Comparison of ENCODE assay signal across 37 cellular contexts in genomic region chrX:74540635-74541249, GRCh38.
DNase-seq lines count a peak whose midpoint lies in the region; ATAC-seq, FAIRE-seq and TF ChIP-seq lines count a peak whose summit lies in the region.
"Had no signal": no experiment of that assay in that cellular context is flagged by ENCODE, and none has a peak within 500 bp of the region (broad histone marks: within the 10 kb centered on the region; RNA-seq: fewer than 3 reads in every experiment).

No MANE protein-coding gene starts in this region.

- H3K36me3 ChIP-seq in endothelial cell of umbilical vein (ENCODE audit: control insufficient read depth in 2 of 2, extremely low read depth in 1 of 2, insufficient read depth in 2 of 2, low read length in 2 of 2) (no peaks in the 10 kb centered on the region), transverse colon (no peaks in the 10 kb centered on the region), sigmoid colon (no peaks in the 10 kb centered on the region)
- H3K36me3 ChIP-seq: left lung, neural progenitor cell, right atrium auricular region, upper lobe of left lung, WERI-Rb-1 had no signal

- TF ChIP-seq POLR2A in endothelial cell of umbilical vein (IDR thresholded peaks at IDR 0.05; ENCODE audit: low read depth, low read length) (no peak), transverse colon (IDR thresholded peaks at IDR 0.05) (no peak), sigmoid colon (IDR thresholded peaks at IDR 0.05) (no peak)

- WGBS in transverse colon (ENCODE audit: low coverage in 1 of 2), 2 donors = 35 to 63% methylated on average over 1 to 2 of the region's 2 CpGs
- WGBS in sigmoid colon, 2 donors = 26 to 68% methylated on average over 2 of the region's 2 CpGs

- no peaks in the 10 kb centered on the region for H3K9me3 ChIP-seq in endothelial cell of umbilical vein (replicated peaks; ENCODE audit: control insufficient read depth, insufficient read depth, low read length)
- no peaks in the 10 kb centered on the region for H3K9me3 ChIP-seq in transverse colon
- no peaks in the 10 kb centered on the region for H3K9me3 ChIP-seq in sigmoid colon
- H3K9me3 ChIP-seq: left lung, right atrium auricular region, upper lobe of left lung had no signal

- H3K27ac Mint-ChIP-seq in stimulated activated naive CD8-positive, alpha-beta T cell treated with anti-CD3 and anti-CD28 coated beads, Interleukin-15, amount 100 ng/mL, for 72 hours = no peak overlapping the region
- H3K27ac Mint-ChIP-seq: CD14-positive monocyte; dendritic cell treated with granulocyte-macrophage colony-stimulating factor and Interleukin-4, amounts not matched to agents 40 ng/mL and 50 ng/mL, for 4 days; H9; neural progenitor cell had no signal

- H3K9ac ChIP-seq in endothelial cell of umbilical vein (replicated peaks; ENCODE audit: extremely low read depth, insufficient read depth, low read length) = no peak overlapping the region
- H3K9ac ChIP-seq: neural progenitor cell, parathyroid adenoma had no signal

- POLR2A ChIA-PET in endothelial cell of umbilical vein (lab: Charles Lee) = no interaction called here

- no peak overlapping the region for H3K4me3 Mint-ChIP-seq in stimulated activated naive CD8-positive, alpha-beta T cell treated with anti-CD3 and anti-CD28 coated beads, Interleukin-15, amount 100 ng/mL, for 72 hours
- H3K4me3 Mint-ChIP-seq: CD14-positive monocyte; dendritic cell treated with granulocyte-macrophage colony-stimulating factor and Interleukin-4, amounts not matched to agents 40 ng/mL and 50 ng/mL, for 4 days; H9; neural progenitor cell had no signal

- H3K4me3 ChIP-seq in endothelial cell of umbilical vein (replicated peaks in 1 of 3; ENCODE audit: insufficient read depth in 1 of 3, low read depth in 1 of 3, low read length in 3 of 3) = no peak overlapping the region
- no peak overlapping the region for H3K4me3 ChIP-seq in transverse colon
- no peak overlapping the region for H3K4me3 ChIP-seq in sigmoid colon
- H3K4me3 ChIP-seq: left lung, neural progenitor cell, right atrium auricular region, smooth muscle cell, upper lobe of left lung had no signal

- H4K20me1 ChIP-seq in endothelial cell of umbilical vein (replicated peaks; ENCODE audit: control insufficient read depth, extremely low read depth, insufficient read depth, low read length) = no peaks in the 10 kb centered on the region

- H3K4me1 ChIP-seq in endothelial cell of umbilical vein (ENCODE audit: control insufficient read depth, extremely low read depth, insufficient read depth, low read length) (peaks cover 5% of the 10 kb centered on the region), transverse colon (peaks cover 0 to 3% (median 0%) of the 10 kb centered on the region in 4 donors), sigmoid colon (peaks cover 0 to 8% (median 6%) of the 10 kb centered on the region in 4 donors)
- H3K4me1 ChIP-seq: left lung, neural progenitor cell had no signal

- no peaks in the 10 kb centered on the region for H3K79me2 ChIP-seq in endothelial cell of umbilical vein (ENCODE audit: control insufficient read depth, insufficient read depth, low read length)
- H3K79me2 ChIP-seq: parathyroid adenoma had no signal

- intact Hi-C loops in endothelial cell of umbilical vein (cut with micrococcal nuclease) (no loop called here), transverse colon (cut with DNase I; ENCODE audit: low total_unique reads) (loop anchor here (10.0 kb wide), 1 partner anchor 156 kb away; no protein-coding TSS in a partner anchor), sigmoid colon (cut with DNase I) (no loop called here)

- H3K27me3 Mint-ChIP-seq in stimulated activated naive CD8-positive, alpha-beta T cell treated with anti-CD3 and anti-CD28 coated beads, Interleukin-15, amount 100 ng/mL, for 72 hours = no peaks in the 10 kb centered on the region

- FAIRE-seq in endothelial cell of umbilical vein (lab: Jason Lieb, UNC) = peak; percentile 35
- FAIRE-seq: A204.1, G401.6, RCC 7860 had no signal

- peaks cover 8% of the 10 kb centered on the region for H3K4me1 Mint-ChIP-seq in stimulated activated naive CD8-positive, alpha-beta T cell treated with anti-CD3 and anti-CD28 coated beads, Interleukin-15, amount 100 ng/mL, for 72 hours

- no TSS peak for BruUV-seq in endothelial cell of umbilical vein (replicated peaks; lab: Mats Ljungman, UMichigan)

- H2AFZ ChIP-seq in endothelial cell of umbilical vein (ENCODE audit: low read depth, low read length) = no peak overlapping the region
- H2AFZ ChIP-seq: neural progenitor cell, parathyroid adenoma had no signal

- no peak for TF ChIP-seq EP300 in transverse colon (IDR thresholded peaks at IDR 0.05; ENCODE audit: low read depth)
- TF ChIP-seq EP300 in sigmoid colon (IDR thresholded peaks at IDR 0.05) = no peak

- H3K9me3 Mint-ChIP-seq in stimulated activated naive CD8-positive, alpha-beta T cell treated with anti-CD3 and anti-CD28 coated beads, Interleukin-15, amount 100 ng/mL, for 72 hours = no peaks in the 10 kb centered on the region
- H3K9me3 Mint-ChIP-seq: dendritic cell treated with granulocyte-macrophage colony-stimulating factor and Interleukin-4, amounts not matched to agents 40 ng/mL and 50 ng/mL, for 4 days had no signal

- DNase-seq in activated CD4-positive, alpha-beta T cell treated with anti-CD3 and anti-CD28 coated beads for 48 hours = peak; percentile 36
- DNase-seq in activated CD4-positive, alpha-beta T cell treated with anti-CD3 and anti-CD28 coated beads, Interleukin-2, amount 50 U/mL, for 4 hours = no peak
- no peak for DNase-seq in stimulated activated naive CD8-positive, alpha-beta T cell treated with anti-CD3 and anti-CD28 coated beads, Interleukin-15, Interleukin-2, amounts not matched to agents 100 U/mL and 50 U/mL, for 24 hours
- no peak for DNase-seq in stimulated activated naive CD8-positive, alpha-beta T cell treated with anti-CD3 and anti-CD28 coated beads, Interleukin-15, amount 100 ng/mL, for 72 hours
- DNase-seq in endothelial cell of umbilical vein (ENCODE audit: low read depth, low spot score) (no peak), transverse colon (no peak), sigmoid colon (no peak), NCI-H146 (lab: John Stamatoyannopoulos, UW) (no peak)
- DNase-seq: activated CD8-positive, alpha-beta memory T cell treated with anti-CD3 and anti-CD28 coated beads, Interleukin-2, amount 50 U/mL, for 4 hours; activated gamma-delta T cell; Calu3; DMS79; foreskin fibroblast; H9; islet precursor cell; KG1; left lung; mesenchymal stem cell; NCI-H1417; NCI-H2081 treated with DMSO at 0.1 percent for 48 hours; NCI-H446; NCI-H82; SIG-M5; SW 1271; upper lobe of left lung; WERI-Rb-1 had no signal

- no peaks in the 10 kb centered on the region for H3K27me3 ChIP-seq in endothelial cell of umbilical vein (ENCODE audit: control insufficient read depth in 2 of 2, insufficient read depth in 2 of 2, low read length in 2 of 2)
- no peaks in the 10 kb centered on the region for H3K27me3 ChIP-seq in transverse colon
- no peaks in the 10 kb centered on the region for H3K27me3 ChIP-seq in sigmoid colon
- H3K27me3 ChIP-seq: left lung, right atrium auricular region had no signal

- dilution Hi-C loops in endothelial cell of umbilical vein (cut with MboI; ENCODE audit: extremely low pct_ligation_motif_present, low sequenced_read_pairs) = no loop called here

- H3K27ac ChIP-seq in endothelial cell of umbilical vein (ENCODE audit: insufficient read depth, low read depth, low read length) = no peak overlapping the region
- H3K27ac ChIP-seq in transverse colon = no peak overlapping the region
- no peak overlapping the region for H3K27ac ChIP-seq in sigmoid colon
- H3K27ac ChIP-seq: HL-60, left lung, neural progenitor cell, parathyroid adenoma, right atrium auricular region, upper lobe of left lung, WERI-Rb-1 had no signal

- TF ChIP-seq CTCF in endothelial cell of umbilical vein (IDR thresholded peaks at IDR 0.05; ENCODE audit: extremely low read depth in 1 of 2, insufficient read depth in 1 of 2, low read depth in 1 of 2, low read length in 2 of 2) (no peak), transverse colon (IDR thresholded peaks at IDR 0.05) (no peak), sigmoid colon (IDR thresholded peaks at IDR 0.05) (no peak)

- no peak overlapping the region for H3K4me2 ChIP-seq in endothelial cell of umbilical vein (ENCODE audit: insufficient read depth, low read length)
- H3K4me2 ChIP-seq: neural progenitor cell, smooth muscle cell had no signal

- peak; percentile 75 for ATAC-seq in stimulated activated naive CD8-positive, alpha-beta T cell treated with anti-CD3 and anti-CD28 coated beads, Interleukin-15, Interleukin-2, amounts not matched to agents 100 U/mL and 50 U/mL, for 24 hours
- ATAC-seq in stimulated activated naive CD8-positive, alpha-beta T cell treated with anti-CD3 and anti-CD28 coated beads, Interleukin-15, amount 100 ng/mL, for 72 hours = no peak
- ATAC-seq: esophagus mucosa, left lung had no signal

- CTCF ChIA-PET in endothelial cell of umbilical vein (lab: Charles Lee) = no interaction called here

- in situ Hi-C loops in transverse colon (cut with MboI; ENCODE audit: low pct_ligation_motif_present in 1 of 4, low pct_unique_long_range_greater_than_20kb in 1 of 4, low sequenced_read_pairs in 3 of 4) = loop anchor here in 3 of 4 donors (10.0 to 25.0 kb wide), 3 partner anchors 153 to 678 kb away; partner anchors contain the start of gene XIST (in 1 of the 3)

- no peaks in the 10 kb centered on the region for H3K9me1 ChIP-seq in endothelial cell of umbilical vein (replicated peaks; ENCODE audit: control insufficient read depth, extremely low read depth, insufficient read depth, low read length)

TF ChIP-seq in endothelial cell of umbilical vein, 7 proteins besides CTCF, POLR2A, EP300 and RAD21:
- TF ChIP-seq EZH2 (IDR thresholded peaks at IDR 0.05; ENCODE audit: borderline replicate concordance, low read depth, low read length, severe bottlenecking) = no peak
- TF ChIP-seq MYC (IDR thresholded peaks at IDR 0.05; ENCODE audit: low read depth, low read length) = no peak
